32 cellular contexts compared by ENCODE assay signal in genomic region chr16:3017262-3017805, GRCh38. TPM values are rescaled to one million over a fixed set of nuclear protein-coding genes. Genes with fewer than 3 reads are reported as not detected.
A peak's percentile ranks its signal among the peaks of the same experiment; 100 is the strongest.
DNase-seq lines count a peak whose midpoint lies in the region; ATAC-seq, FAIRE-seq and TF ChIP-seq lines count a peak whose summit lies in the region.
"Had no signal": no experiment of that assay in that cellular context is flagged by ENCODE, and none has a peak within 500 bp of the region (broad histone marks: within the 10 kb centered on the region; RNA-seq: fewer than 3 reads in every experiment).

No MANE protein-coding gene starts in this region.

- H3K4me2 ChIP-seq in GM23338 (peak overlapping the region; percentile 99), astrocyte (ENCODE audit: low read length) (no peak overlapping the region), neuronal stem cell (ENCODE audit: insufficient read depth, low read length, poor library complexity, severe bottlenecking) (peak overlapping the region; percentile 84)
- H3K4me2 ChIP-seq: A549 had no signal

- ATAC-seq in GM23338 = no peak; the same call in 2 of the 3 replicates
- ATAC-seq in activated CD8-positive, alpha-beta memory T cell treated with anti-CD3 and anti-CD28 coated beads, Interleukin-2, amount 10 ng/mL, durations not matched to agents 7 days and 5 days = no peak
- ATAC-seq in gastrocnemius medialis = no peak
- ATAC-seq: A549; body of pancreas; foreskin keratinocyte; left ventricle myocardium superior; Panc1; stimulated activated memory B cell treated with anti-CD40 and anti-IgM and Interleukin-4, amounts not matched to agents 10 μg/mL and 1 μg/mL and 100 μg/mL, for 72 hours had no signal

- peak overlapping the region; percentile 85 for H3K18ac ChIP-seq in neuronal stem cell (ENCODE audit: low read length)

- no peaks in the 10 kb centered on the region; the same call in 1 of the 2 replicates for H3K27me3 ChIP-seq in GM23338 (ENCODE audit: insufficient read depth)
- H3K27me3 ChIP-seq in astrocyte (ENCODE audit: insufficient read depth, low read length) = peaks cover 17% of the 10 kb centered on the region
- no peaks in the 10 kb centered on the region for H3K27me3 ChIP-seq in iPS-15b (ENCODE audit: control insufficient read depth, insufficient read depth, low read length)
- H3K27me3 ChIP-seq in neuronal stem cell (ENCODE audit: control insufficient read depth in 3 of 3, insufficient read depth in 3 of 3, low read depth in 1 of 3, low read length in 3 of 3) = peaks cover 7 to 47% (median 26%) of the 10 kb centered on the region in 3 experiments
- peaks cover 31 to 46% (median 34%) of the 10 kb centered on the region in 3 donors for H3K27me3 ChIP-seq in gastrocnemius medialis
- H3K27me3 ChIP-seq: body of pancreas had no signal

- H3K79me2 ChIP-seq in GM23338 (replicated peaks; ENCODE audit: insufficient read depth) (peaks cover 34% of the 10 kb centered on the region), astrocyte (ENCODE audit: insufficient read depth, low read length) (peaks cover 5% of the 10 kb centered on the region)

- TF ChIP-seq CTCF in GM23338 (conservative IDR thresholded peaks at IDR 0.05; ENCODE audit: low read depth in 2 of 2) (no peak), astrocyte (IDR thresholded peaks at IDR 0.05; ENCODE audit: insufficient read depth, low read depth, low read length) (no peak), gastrocnemius medialis (IDR thresholded peaks at IDR 0.05 in 4 of 5, conservative IDR thresholded peaks at IDR 0.05 in 1 of 5) (no peak)

- peaks cover 30% of the 10 kb centered on the region for H4K20me1 ChIP-seq in GM23338 (replicated peaks; ENCODE audit: insufficient read depth)
- peaks cover 6% of the 10 kb centered on the region for H4K20me1 ChIP-seq in astrocyte (ENCODE audit: insufficient read depth, low read length)

- intact Hi-C loops in gastrocnemius medialis (cut with DNase I; ENCODE audit: low total_unique reads) = no loop called here

- H3K27me3 Mint-ChIP-seq in GM23338 (ENCODE audit: insufficient read depth, low read depth, poor library complexity) (peaks cover 51% of the 10 kb centered on the region), astrocyte (ENCODE audit: low read depth, unreplicated experiment) (no peaks in the 10 kb centered on the region)
- peaks cover 33% of the 10 kb centered on the region for H3K27me3 Mint-ChIP-seq in activated CD8-positive, alpha-beta memory T cell treated with anti-CD3 and anti-CD28 coated beads, Interleukin-2, amount 10 ng/mL, durations not matched to agents 7 days and 5 days

- no peak overlapping the region for H4K8ac ChIP-seq in neuronal stem cell (ENCODE audit: low read depth, low read length)

- H3K4me1 ChIP-seq in GM23338 (ENCODE audit: insufficient read depth) (peaks cover 59% of the 10 kb centered on the region), astrocyte (ENCODE audit: insufficient read depth, low read length) (peaks cover 20% of the 10 kb centered on the region), iPS-15b (ENCODE audit: control insufficient read depth, insufficient read depth, low read length) (peaks cover 15% of the 10 kb centered on the region), neuronal stem cell (ENCODE audit: control insufficient read depth in 2 of 2, insufficient read depth in 1 of 2, low read depth in 1 of 2, low read length in 2 of 2) (peaks cover 11 to 18% of the 10 kb centered on the region in 2 donors), gastrocnemius medialis (peaks cover 10 to 27% of the 10 kb centered on the region in 2 donors)

- peak overlapping the region; percentile 39 for H2BK5ac ChIP-seq in neuronal stem cell (ENCODE audit: low read length)

- peaks cover 55% of the 10 kb centered on the region for H3K4me1 Mint-ChIP-seq in GM23338
- peaks cover 14% of the 10 kb centered on the region for H3K4me1 Mint-ChIP-seq in astrocyte (ENCODE audit: low read depth, unreplicated experiment)
- peaks cover 21% of the 10 kb centered on the region for H3K4me1 Mint-ChIP-seq in activated CD8-positive, alpha-beta memory T cell treated with anti-CD3 and anti-CD28 coated beads, Interleukin-2, amount 10 ng/mL, durations not matched to agents 7 days and 5 days

- no peak overlapping the region for H2BK120ac ChIP-seq in neuronal stem cell (ENCODE audit: low read depth, low read length)

- CTCF ChIA-PET in activated CD8-positive, alpha-beta memory T cell treated with anti-CD3 and anti-CD28 coated beads, Interleukin-2, amount 10 ng/mL, durations not matched to agents 7 days and 5 days (lab: Charles Lee) = no interaction called here

- H3K36me3 ChIP-seq in GM23338 (ENCODE audit: insufficient read depth) (no peaks in the 10 kb centered on the region), astrocyte (ENCODE audit: insufficient read depth, low read length) (no peaks in the 10 kb centered on the region), iPS-15b (ENCODE audit: control insufficient read depth, insufficient read depth, low read length) (peaks cover 27% of the 10 kb centered on the region), neuronal stem cell (replicated peaks in 1 of 2; ENCODE audit: control insufficient read depth in 2 of 2, insufficient read depth in 2 of 2, low read length in 2 of 2) (no peaks in the 10 kb centered on the region), gastrocnemius medialis (no peaks in the 10 kb centered on the region)
- H3K36me3 ChIP-seq: adrenal gland, esophagus squamous epithelium had no signal

- H3K23ac ChIP-seq in neuronal stem cell (ENCODE audit: low read depth, low read length, poor library complexity) = no peak overlapping the region

- FAIRE-seq in astrocyte (lab: Jason Lieb, UNC) = no peak
- FAIRE-seq: A549, HTR-8/SVneo, islet of Langerhans had no signal

- H3F3A ChIP-seq in GM23338 (replicated peaks; ENCODE audit: low read depth) = peaks cover 58% of the 10 kb centered on the region

- H3K36me3 Mint-ChIP-seq in GM23338 (ENCODE audit: low read depth) = peaks cover 44% of the 10 kb centered on the region
- H3K36me3 Mint-ChIP-seq in astrocyte (ENCODE audit: low read depth, unreplicated experiment) = peaks cover 5% of the 10 kb centered on the region
- no peaks in the 10 kb centered on the region for H3K36me3 Mint-ChIP-seq in activated CD8-positive, alpha-beta memory T cell treated with anti-CD3 and anti-CD28 coated beads, Interleukin-2, amount 10 ng/mL, durations not matched to agents 7 days and 5 days
- H3K36me3 Mint-ChIP-seq: CD4-positive, CD25-positive, alpha-beta regulatory T cell; stimulated activated memory B cell treated with anti-CD40 and anti-IgM and Interleukin-4, amounts not matched to agents 10 μg/mL and 1 μg/mL and 100 μg/mL, for 72 hours had no signal

- DNase-seq in GM23338 (ENCODE audit: low spot score) = peak; percentile 33
- DNase-seq in astrocyte (ENCODE audit: low read depth) = no peak
- DNase-seq in neuronal stem cell (ENCODE audit: low spot score) = no peak
- no peak for DNase-seq in activated CD8-positive, alpha-beta memory T cell treated with anti-CD3 and anti-CD28 coated beads, Interleukin-2, amount 10 ng/mL, durations not matched to agents 7 days and 5 days
- DNase-seq in NCI-H1694 (lab: John Stamatoyannopoulos, UW) = no peak
- no peak for DNase-seq in gastrocnemius medialis
- DNase-seq in stimulated activated CD4-positive, alpha-beta T cell treated with anti-CD3 and anti-CD28 coated beads, Interleukin-2, amount 100 ng/mL, for 24 hours = no peak
- DNase-seq: adrenal gland; CD4-positive, CD25-positive, alpha-beta regulatory T cell; DMS79 treated with DMSO at 0.1 percent for 48 hours; esophagus squamous epithelium; foreskin keratinocyte; GF-D8; GM23248; left ventricle myocardium superior; NCI-H2081 treated with DMSO at 0.1 percent for 48 hours; occipital lobe; upper lobe of left lung had no signal

- H3K9me3 ChIP-seq in astrocyte (ENCODE audit: insufficient read depth, low read depth, low read length) = no peaks in the 10 kb centered on the region
- H3K9me3 ChIP-seq in iPS-15b (ENCODE audit: control insufficient read depth, insufficient read depth, low read length) = no peaks in the 10 kb centered on the region
- H3K9me3 ChIP-seq in neuronal stem cell (replicated peaks in 1 of 2; ENCODE audit: control insufficient read depth in 2 of 2, insufficient read depth in 1 of 2, low read depth in 1 of 2, low read length in 2 of 2) = no peaks in the 10 kb centered on the region
- H3K9me3 ChIP-seq in gastrocnemius medialis = no peaks in the 10 kb centered on the region
- H3K9me3 ChIP-seq: A549, adrenal gland, body of pancreas, esophagus squamous epithelium, upper lobe of left lung had no signal

- in situ Hi-C loops in gastrocnemius medialis (cut with MboI; ENCODE audit: low sequenced_read_pairs in 4 of 4) = no loop called here

- H3K4me3 ChIP-seq in GM23338 (peak overlapping the region; percentile 99), astrocyte (ENCODE audit: insufficient read depth, low read depth, low read length) (no peak overlapping the region), iPS-15b (ENCODE audit: low read depth, low read length) (peak overlapping the region; percentile 96), neuronal stem cell (ENCODE audit: low read length in 2 of 2) (peak overlapping the region in 1 of 2 donors; percentile 76), gastrocnemius medialis (no peak overlapping the region)
- H3K4me3 ChIP-seq: A549, adrenal gland, body of pancreas, esophagus squamous epithelium, GM23248, upper lobe of left lung had no signal

- H3K9me2 ChIP-seq in GM23338 (ENCODE audit: insufficient read depth) = no peaks in the 10 kb centered on the region

- H2BK12ac ChIP-seq in neuronal stem cell (ENCODE audit: low read length) = no peak overlapping the region

- H3K9ac ChIP-seq in astrocyte (ENCODE audit: low read length) = no peak overlapping the region
- peak overlapping the region; percentile 94 for H3K9ac ChIP-seq in iPS-15b (ENCODE audit: low read depth, low read length)
- no peak overlapping the region for H3K9ac ChIP-seq in neuronal stem cell (ENCODE audit: low read depth, low read length, poor library complexity)
- H3K9ac ChIP-seq: GM23248 had no signal

- H2AK5ac ChIP-seq in neuronal stem cell (ENCODE audit: low read depth, low read length) = peak overlapping the region; percentile 36

- no peak overlapping the region for H3K4ac ChIP-seq in neuronal stem cell (ENCODE audit: low read length)

- H3K9me3 Mint-ChIP-seq in GM23338 = peaks cover 7% of the 10 kb centered on the region; the same call in 2 of the 3 replicates
- H3K9me3 Mint-ChIP-seq in astrocyte (ENCODE audit: unreplicated experiment) = no peaks in the 10 kb centered on the region
- H3K9me3 Mint-ChIP-seq in activated CD8-positive, alpha-beta memory T cell treated with anti-CD3 and anti-CD28 coated beads, Interleukin-2, amount 10 ng/mL, durations not matched to agents 7 days and 5 days (ENCODE audit: low read depth) = no peaks in the 10 kb centered on the region
- H3K9me3 Mint-ChIP-seq: activated CD4-positive, alpha-beta memory T cell treated with anti-CD3 and anti-CD28 coated beads, Interleukin-2, amount 10 ng/mL, durations not matched to agents 7 days and 5 days; activated naive CD4-positive, alpha-beta T cell treated with anti-CD3 and anti-CD28 coated beads, Interleukin-2, amount 10 ng/mL, durations not matched to agents 7 days and 5 days; CD4-positive, CD25-positive, alpha-beta regulatory T cell; stimulated activated memory B cell treated with anti-CD40 and anti-IgM and Interleukin-4, amounts not matched to agents 10 μg/mL and 1 μg/mL and 100 μg/mL, for 72 hours had no signal

- H3K4me3 Mint-ChIP-seq in GM23338 (peak overlapping the region; percentile 95), astrocyte (ENCODE audit: unreplicated experiment) (peak overlapping the region; percentile 92)
- H3K4me3 Mint-ChIP-seq in activated CD8-positive, alpha-beta memory T cell treated with anti-CD3 and anti-CD28 coated beads, Interleukin-2, amount 10 ng/mL, durations not matched to agents 7 days and 5 days = no peak overlapping the region
- H3K4me3 Mint-ChIP-seq: activated CD4-positive, alpha-beta memory T cell treated with anti-CD3 and anti-CD28 coated beads, Interleukin-2, amount 10 ng/mL, durations not matched to agents 7 days and 5 days; activated naive CD4-positive, alpha-beta T cell treated with anti-CD3 and anti-CD28 coated beads, Interleukin-2, amount 10 ng/mL, durations not matched to agents 7 days and 5 days; stimulated activated memory B cell treated with anti-CD40 and anti-IgM and Interleukin-4, amounts not matched to agents 10 μg/mL and 1 μg/mL and 100 μg/mL, for 72 hours had no signal

- no peak overlapping the region for H2AFZ ChIP-seq in GM23338
- no peak overlapping the region for H2AFZ ChIP-seq in astrocyte (ENCODE audit: low read depth, low read length)
- H2AFZ ChIP-seq in neuronal stem cell (ENCODE audit: low read length) = no peak overlapping the region
- H2AFZ ChIP-seq: GM23248 had no signal

- no CpG with 5 or more reads among the region's 29 CpGs for WGBS in neuronal stem cell (ENCODE audit: extremely low coverage in 2 of 2, insufficient read length in 2 of 2, insufficient replicate concordance in 1 of 2), 2 donors

- H2BK15ac ChIP-seq in neuronal stem cell (ENCODE audit: low read length) = peak overlapping the region; percentile 83

- peak overlapping the region; percentile 38 for H3K14ac ChIP-seq in neuronal stem cell (ENCODE audit: low read length)

- peaks cover 6% of the 10 kb centered on the region for H3K79me1 ChIP-seq in neuronal stem cell (ENCODE audit: low read depth, low read length)

- H3K27ac ChIP-seq in GM23338 (ENCODE audit: low read depth) = peak overlapping the region; percentile 99
- H3K27ac ChIP-seq in astrocyte (ENCODE audit: low read depth, low read length) = no peak overlapping the region
- no peak overlapping the region for H3K27ac ChIP-seq in neuronal stem cell (replicated peaks; ENCODE audit: low read length)
- H3K27ac ChIP-seq in gastrocnemius medialis = no peak overlapping the region
- H3K27ac ChIP-seq: adrenal gland, body of pancreas, esophagus squamous epithelium, foreskin keratinocyte, GM23248, upper lobe of left lung had no signal

- TF ChIP-seq POLR2A in gastrocnemius medialis (IDR thresholded peaks at IDR 0.05) = no peak

- H4K91ac ChIP-seq in neuronal stem cell (ENCODE audit: low read depth, low read length, poor library complexity) = no peak overlapping the region

- peak overlapping the region; percentile 92 for H3K27ac Mint-ChIP-seq in GM23338
- H3K27ac Mint-ChIP-seq in astrocyte (ENCODE audit: unreplicated experiment) = peak overlapping the region; percentile 81
- no peak overlapping the region for H3K27ac Mint-ChIP-seq in activated CD8-positive, alpha-beta memory T cell treated with anti-CD3 and anti-CD28 coated beads, Interleukin-2, amount 10 ng/mL, durations not matched to agents 7 days and 5 days
- H3K27ac Mint-ChIP-seq: activated CD4-positive, alpha-beta memory T cell treated with anti-CD3 and anti-CD28 coated beads, Interleukin-2, amount 10 ng/mL, durations not matched to agents 7 days and 5 days; activated naive CD4-positive, alpha-beta T cell treated with anti-CD3 and anti-CD28 coated beads, Interleukin-2, amount 10 ng/mL, durations not matched to agents 7 days and 5 days; CD4-positive, CD25-positive, alpha-beta regulatory T cell; stimulated activated memory B cell treated with anti-CD40 and anti-IgM and Interleukin-4, amounts not matched to agents 10 μg/mL and 1 μg/mL and 100 μg/mL, for 72 hours had no signal

RNA-seq across cellular contexts. Expression of gene CLDN6, which starts 0.6 kb away (rescaled TPM):
- total RNA-seq in GM23338 (2014; rRNA removed; shearing (Covaris generic)) = 961 and 1,028 TPM in 2 replicates
- 537 and 551 TPM in 2 replicates for polyA plus RNA-seq in GM23338 (2016; fragmentation: Nextera tagmentation; extraction: Ambion mirVana)
- 449 and 584 TPM in 2 replicates for total RNA-seq in astrocyte
- 14.1 TPM for polyA plus RNA-seq in neuronal stem cell (2013, experiment 1 of 2)
- polyA plus RNA-seq in neuronal stem cell (2013, experiment 2 of 2) = 14.2 TPM
- not detected for total RNA-seq in activated CD8-positive, alpha-beta memory T cell treated with anti-CD3 and anti-CD28 coated beads, Interleukin-2, amount 10 ng/mL, durations not matched to agents 7 days and 5 days
- total RNA-seq in gastrocnemius medialis = under 1 TPM in 1 of 4 donors, not detected in 3; 0.55 TPM
- total RNA-seq: activated CD4-positive, alpha-beta memory T cell treated with anti-CD3 and anti-CD28 coated beads, Interleukin-2, amount 10 ng/mL, durations not matched to agents 7 days and 5 days; CD4-positive, CD25-positive, alpha-beta regulatory T cell; cerebellum; dermis microvascular lymphatic vessel endothelial cell; esophagus squamous epithelium; GM23248; left ventricle myocardium superior; mesenteric fat pad; occipital lobe; pulmonary artery endothelial cell; subcutaneous adipose tissue had no signal
- polyA plus RNA-seq: adrenal gland; CD4-positive, CD25-positive, alpha-beta regulatory T cell had no signal

RNA-seq across cellular contexts. Expression of gene TNFRSF12A, which starts 2.8 kb away (rescaled TPM):
- 78.0 and 100.0 TPM in 2 replicates for total RNA-seq in GM23338 (2014; rRNA removed; shearing (Covaris generic))
- polyA plus RNA-seq in GM23338 (2016; fragmentation: Nextera tagmentation; extraction: Ambion mirVana) = 152 and 155 TPM in 2 replicates
- total RNA-seq in astrocyte (262 and 275 TPM in 2 replicates), gastrocnemius medialis (100 to 1,000 TPM in 2 of 4 donors, 10 to 100 TPM in 2; 34.0 to 161 (median 85.5) TPM)
- 10.4 TPM for polyA plus RNA-seq in neuronal stem cell (2013, experiment 1 of 2)
- polyA plus RNA-seq in neuronal stem cell (2013, experiment 2 of 2) = 10.2 TPM
- total RNA-seq in activated CD8-positive, alpha-beta memory T cell treated with anti-CD3 and anti-CD28 coated beads, Interleukin-2, amount 10 ng/mL, durations not matched to agents 7 days and 5 days = 1 to 10 TPM; 5.5 to 5.9 TPM

RNA-seq across cellular contexts. Expression of gene CLDN9, which starts 4.6 kb away (rescaled TPM):
- 1.0 and 3.0 TPM in 2 replicates for total RNA-seq in GM23338 (2014; rRNA removed; shearing (Covaris generic))
- polyA plus RNA-seq in GM23338 (2016; fragmentation: Nextera tagmentation; extraction: Ambion mirVana) = 1.3 and 1.8 TPM in 2 replicates
- total RNA-seq in astrocyte (0.14 and 0.48 TPM in 2 replicates), gastrocnemius medialis (under 1 TPM in 1 of 4 donors, not detected in 3; 0.40 TPM)
- polyA plus RNA-seq in neuronal stem cell (2013, experiment 1 of 2) = not detected
- not detected for polyA plus RNA-seq in neuronal stem cell (2013, experiment 2 of 2)
- under 1 TPM; 0.09 to 0.15 TPM for total RNA-seq in activated CD8-positive, alpha-beta memory T cell treated with anti-CD3 and anti-CD28 coated beads, Interleukin-2, amount 10 ng/mL, durations not matched to agents 7 days and 5 days
- total RNA-seq: CD4-positive, CD25-positive, alpha-beta regulatory T cell; cerebellum; dermis microvascular lymphatic vessel endothelial cell; esophagus squamous epithelium; foreskin keratinocyte; GM23248; mesenteric fat pad; occipital lobe; pulmonary artery endothelial cell had no signal
- polyA plus RNA-seq: CD4-positive, CD25-positive, alpha-beta regulatory T cell; foreskin keratinocyte had no signal

RNA-seq across cellular contexts. Expression of gene HCFC1R1, which starts 6.4 kb away (rescaled TPM):
- total RNA-seq in GM23338 (2014; rRNA removed; shearing (Covaris generic)) = 17.5 and 30.2 TPM in 2 replicates
- 192 and 211 TPM in 2 replicates for polyA plus RNA-seq in GM23338 (2016; fragmentation: Nextera tagmentation; extraction: Ambion mirVana)
- total RNA-seq in astrocyte = 47.0 and 71.6 TPM in 2 replicates
- 113 TPM for polyA plus RNA-seq in neuronal stem cell (2013, experiment 1 of 2)
- polyA plus RNA-seq in neuronal stem cell (2013, experiment 2 of 2) = 117 TPM
- 10 to 100 TPM; 31.8 to 34.3 TPM for total RNA-seq in activated CD8-positive, alpha-beta memory T cell treated with anti-CD3 and anti-CD28 coated beads, Interleukin-2, amount 10 ng/mL, durations not matched to agents 7 days and 5 days
- total RNA-seq in gastrocnemius medialis = 100 to 1,000 TPM in 1 of 4 donors, 10 to 100 TPM in 3; 41.8 to 124 (median 66.9) TPM

RNA-seq across cellular contexts. Expression of gene THOC6, which starts 6.5 kb away (rescaled TPM):
- total RNA-seq in GM23338 (2014; rRNA removed; shearing (Covaris generic)) = 71.4 and 86.6 TPM in 2 replicates
- polyA plus RNA-seq in GM23338 (2016; fragmentation: Nextera tagmentation; extraction: Ambion mirVana) = 90.6 and 96.1 TPM in 2 replicates
- total RNA-seq in astrocyte (17.4 and 22.3 TPM in 2 replicates), gastrocnemius medialis (10 to 100 TPM; 15.0 to 31.1 (median 21.5) TPM)
- 24.2 TPM for polyA plus RNA-seq in neuronal stem cell (2013, experiment 1 of 2)
- polyA plus RNA-seq in neuronal stem cell (2013, experiment 2 of 2) = 23.0 TPM
- 10 to 100 TPM; 45.6 to 51.5 TPM for total RNA-seq in activated CD8-positive, alpha-beta memory T cell treated with anti-CD3 and anti-CD28 coated beads, Interleukin-2, amount 10 ng/mL, durations not matched to agents 7 days and 5 days

Comparison
In these comparisons a context has a peak if more than half of its experiments do, and no peak if none do; other contexts are left out.
1. H3K4me3 ChIP-seq: peak in GM23338 (single experiment) and iPS-15b (single experiment); none in astrocyte (single experiment) and gastrocnemius medialis (0 of 4).
2. RNA of gene CLDN6, which starts 0.6 kb away (total RNA-seq): 961 to 1,028 TPM in GM23338 and 449 to 584 TPM in astrocyte; not detected in activated CD8-positive, alpha-beta memory T cell treated with anti-CD3 and anti-CD28 coated beads, Interleukin-2, amount 10 ng/mL, durations not matched to agents 7 days and 5 days and 0.55 TPM in gastrocnemius medialis; every median in the first group is over 100 times any median in the second.
3. RNA of gene TNFRSF12A, which starts 2.8 kb away (total RNA-seq): 262 to 275 TPM in astrocyte, 34.0 to 161 TPM in gastrocnemius medialis and 78.0 to 100.0 TPM in GM23338; 5.5 to 5.9 TPM in activated CD8-positive, alpha-beta memory T cell treated with anti-CD3 and anti-CD28 coated beads, Interleukin-2, amount 10 ng/mL, durations not matched to agents 7 days and 5 days; every median in the first group is over 4 times any median in the second.